7 cellular contexts compared by ENCODE assay signal in genomic region chr1:150149490-150150453, GRCh38. TPM values are rescaled to one million over a fixed set of nuclear protein-coding genes. Genes with fewer than 3 reads are reported as not detected.
A peak's percentile ranks its signal among the peaks of the same experiment; 100 is the strongest.
DNase-seq lines count a peak whose midpoint lies in the region; ATAC-seq and TF ChIP-seq lines count a peak whose summit lies in the region.

A gene with protein sequence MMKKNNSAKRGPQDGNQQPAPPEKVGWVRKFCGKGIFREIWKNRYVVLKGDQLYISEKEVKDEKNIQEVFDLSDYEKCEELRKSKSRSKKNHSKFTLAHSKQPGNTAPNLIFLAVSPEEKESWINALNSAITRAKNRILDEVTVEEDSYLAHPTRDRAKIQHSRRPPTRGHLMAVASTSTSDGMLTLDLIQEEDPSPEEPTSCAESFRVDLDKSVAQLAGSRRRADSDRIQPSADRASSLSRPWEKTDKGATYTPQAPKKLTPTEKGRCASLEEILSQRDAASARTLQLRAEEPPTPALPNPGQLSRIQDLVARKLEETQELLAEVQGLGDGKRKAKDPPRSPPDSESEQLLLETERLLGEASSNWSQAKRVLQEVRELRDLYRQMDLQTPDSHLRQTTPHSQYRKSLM (plus strand): TSS chr1:150149916. CDS start chr1:150150258, 342 bp downstream.

- H3K27ac Mint-ChIP-seq in stimulated activated effector memory CD8-positive, alpha-beta T cell treated with anti-CD3 and anti-CD28 coated beads, Interleukin-12 subunit alpha, Interleukin-12 subunit beta, amount 100 ng/mL, for 72 hours, result peak within 1 kb of the TSS; percentile 97

- no peaks in the 10 kb centered on the region for H3K9me2 ChIP-seq in OCI-LY1 (ENCODE audit: low read depth, low read length)

- H3K27me3 ChIP-seq in OCI-LY1 (ENCODE audit: insufficient read depth, low read length) (no peaks in the 10 kb centered on the region), esophagus (ENCODE audit: control insufficient read depth in 1 of 2, insufficient read depth in 2 of 2, low read length in 2 of 2) (no peaks in the 10 kb centered on the region)

- ATAC-seq in GM18511 (IDR thresholded peaks at IDR 0.05; ENCODE audit: unreplicated experiment), result peak; percentile 52
- ATAC-seq in HG03175 (IDR thresholded peaks at IDR 0.05; ENCODE audit: unreplicated experiment), result peak; percentile 60
- peak; percentile 81 to 82 for ATAC-seq in activated T-cell treated with anti-CD3 and anti-CD28 coated beads, Interleukin-2, amount 50 U/mL, for 4 hours
- peak; percentile 84 for ATAC-seq in stimulated activated effector memory CD8-positive, alpha-beta T cell treated with anti-CD3 and anti-CD28 coated beads, Interleukin-12 subunit alpha, Interleukin-12 subunit beta, amount 100 ng/mL, for 72 hours

- no peak within 1 kb of the TSS for H2AFZ ChIP-seq in OCI-LY1 (ENCODE audit: low read length)

- no peaks in the 10 kb centered on the region for H3F3A ChIP-seq in OCI-LY1 (ENCODE audit: insufficient read depth, low read length)

- whole genome bisulfite sequencing in esophagus, 2 donors, result 1% methylated on average over 87 to 138 of the region's 138 CpGs

- H3K79me2 ChIP-seq in OCI-LY1 (ENCODE audit: insufficient read depth, low read length), result no peaks in the 10 kb centered on the region

- peaks cover 12% of the 10 kb centered on the region for H3K36me3 Mint-ChIP-seq in activated T-cell treated with anti-CD3 and anti-CD28 coated beads, Interleukin-2, amount 50 U/mL, for 4 hours (ENCODE audit: insufficient read depth)
- H3K36me3 Mint-ChIP-seq in stimulated activated effector memory CD8-positive, alpha-beta T cell treated with anti-CD3 and anti-CD28 coated beads, Interleukin-12 subunit alpha, Interleukin-12 subunit beta, amount 100 ng/mL, for 72 hours, result peaks cover 52% of the 10 kb centered on the region

- H3K4me1 ChIP-seq in OCI-LY1 (ENCODE audit: insufficient read depth, low read length, severe bottlenecking) (peaks cover 22% of the 10 kb centered on the region), esophagus (ENCODE audit: control insufficient read depth in 2 of 2, insufficient read depth in 2 of 2, low read length in 1 of 2) (peaks cover 0 to 2% of the 10 kb centered on the region in 2 donors)

- H3K27ac ChIP-seq in OCI-LY1 (ENCODE audit: low read depth, low read length, poor library complexity, severe bottlenecking), result peak within 1 kb of the TSS; percentile 78
- peak within 1 kb of the TSS; percentile 91 to 94 for H3K27ac ChIP-seq in esophagus (ENCODE audit: low read depth in 2 of 2, low read length in 1 of 2)

- peaks cover 61% of the 10 kb centered on the region for H3K4me1 Mint-ChIP-seq in activated T-cell treated with anti-CD3 and anti-CD28 coated beads, Interleukin-2, amount 50 U/mL, for 4 hours (ENCODE audit: low read depth)
- H3K4me1 Mint-ChIP-seq in stimulated activated effector memory CD8-positive, alpha-beta T cell treated with anti-CD3 and anti-CD28 coated beads, Interleukin-12 subunit alpha, Interleukin-12 subunit beta, amount 100 ng/mL, for 72 hours, result peaks cover 51% of the 10 kb centered on the region

- H3K36me3 ChIP-seq in OCI-LY1 (ENCODE audit: insufficient read depth, low read length) (peaks cover 15% of the 10 kb centered on the region; the same call in 1 of the 2 replicates), esophagus (ENCODE audit: control insufficient read depth in 2 of 2, insufficient read depth in 2 of 2, low read length in 1 of 2) (peaks cover 0 to 4% of the 10 kb centered on the region in 2 donors)

- no peak for TF ChIP-seq CTCF in OCI-LY1 (IDR thresholded peaks at IDR 0.05; ENCODE audit: low read length)

- no peaks in the 10 kb centered on the region for H4K20me1 ChIP-seq in OCI-LY1 (ENCODE audit: insufficient read depth, low read length)

- H3K27me3 Mint-ChIP-seq in activated T-cell treated with anti-CD3 and anti-CD28 coated beads, Interleukin-2, amount 50 U/mL, for 4 hours (ENCODE audit: low read depth), result no peaks in the 10 kb centered on the region

- DNase-seq in activated T-cell treated with anti-CD3 and anti-CD28 coated beads, Interleukin-2, amount 50 U/mL, for 4 hours, result peak; percentile 83
- peak; percentile 87 for DNase-seq in myocyte (ENCODE audit: low read depth)
- peak; percentile 57 to 80 for DNase-seq in stimulated activated effector memory CD8-positive, alpha-beta T cell treated with anti-CD3 and anti-CD28 coated beads, Interleukin-12 subunit alpha, Interleukin-12 subunit beta, amount 100 ng/mL, for 72 hours (ENCODE audit: low spot score in 2 of 2)

- no peaks in the 10 kb centered on the region for H3K9me3 Mint-ChIP-seq in activated T-cell treated with anti-CD3 and anti-CD28 coated beads, Interleukin-2, amount 50 U/mL, for 4 hours
- H3K9me3 Mint-ChIP-seq in stimulated activated effector memory CD8-positive, alpha-beta T cell treated with anti-CD3 and anti-CD28 coated beads, Interleukin-12 subunit alpha, Interleukin-12 subunit beta, amount 100 ng/mL, for 72 hours, result no peaks in the 10 kb centered on the region

- peak within 1 kb of the TSS; percentile 92 for H3K4me3 Mint-ChIP-seq in activated T-cell treated with anti-CD3 and anti-CD28 coated beads, Interleukin-2, amount 50 U/mL, for 4 hours
- H3K4me3 Mint-ChIP-seq in stimulated activated effector memory CD8-positive, alpha-beta T cell treated with anti-CD3 and anti-CD28 coated beads, Interleukin-12 subunit alpha, Interleukin-12 subunit beta, amount 100 ng/mL, for 72 hours, result peak within 1 kb of the TSS; percentile 96

- H3K9ac ChIP-seq in OCI-LY1 (ENCODE audit: low read length), result peak within 1 kb of the TSS; percentile 78

- H3K4me3 ChIP-seq in OCI-LY1 (ENCODE audit: low read depth, low read length, poor library complexity, severe bottlenecking) (peak within 1 kb of the TSS; percentile 76), esophagus (ENCODE audit: low read depth in 1 of 2, low read length in 2 of 2) (peak within 1 kb of the TSS; percentile 63)

- H3K4me2 ChIP-seq in OCI-LY1 (ENCODE audit: low read length), result peak within 1 kb of the TSS; percentile 83

- H3K9me3 ChIP-seq in OCI-LY1 (ENCODE audit: low read length), result no peaks in the 10 kb centered on the region
- no peaks in the 10 kb centered on the region for H3K9me3 ChIP-seq in esophagus (ENCODE audit: control insufficient read depth in 2 of 2, insufficient read depth in 1 of 2, low read depth in 1 of 2, low read length in 1 of 2)

RNA-seq across cellular contexts. Expression of the gene that starts here (rescaled TPM):
- 10 to 100 TPM; 16.6 to 20.9 (median 17.7) TPM for total RNA-seq in activated T-cell treated with anti-CD3 and anti-CD28 coated beads, Interleukin-2, amount 50 U/mL, for 4 hours
- polyA plus RNA-seq in esophagus, result 10 to 100 TPM; 25.1 to 36.7 TPM
- total RNA-seq in myocyte, result 71.9 and 105 TPM in 2 replicates
- polyA plus RNA-seq in myocyte (2012), result 63.4 TPM

Comparison
In these comparisons a context has a peak if more than half of its experiments do, and no peak if none do; other contexts are left out.
1. Peak in every context shown above with its lines: DNase-seq, ATAC-seq, H3K4me3 ChIP-seq and H3K27ac ChIP-seq.